In the genomic region with DNA sequence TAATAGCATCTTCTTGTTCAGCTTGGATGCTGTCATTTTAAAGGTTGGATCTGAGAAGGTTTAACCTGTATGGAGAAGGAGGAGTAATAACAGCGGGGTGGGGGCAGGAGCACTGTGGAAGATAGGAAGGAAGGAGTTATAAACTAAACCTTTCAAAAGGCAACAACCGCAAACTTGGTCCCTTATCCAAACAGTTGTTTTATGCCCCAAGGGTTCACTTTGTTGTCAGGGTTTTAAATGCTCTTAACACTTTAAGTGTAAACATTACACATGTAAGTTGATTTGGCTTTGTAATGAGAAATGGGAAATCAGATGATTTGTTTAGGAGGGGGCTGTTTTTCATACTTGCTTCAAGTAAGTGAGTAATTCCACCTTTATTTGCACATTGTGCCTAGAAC, we compare ENCODE assay signal across 13 cellular contexts.
A peak's percentile ranks its signal among the peaks of the same experiment; 100 is the strongest.
DNase-seq lines count a peak whose midpoint lies in the region; FAIRE-seq and TF ChIP-seq lines count a peak whose summit lies in the region.
"Had no signal": no experiment of that assay in that cellular context is flagged by ENCODE, and none has a peak within 500 bp of the region (broad histone marks: within the 10 kb centered on the region; RNA-seq: fewer than 3 reads in every experiment).

No MANE protein-coding gene starts in this region.

- DNase-seq in H54 (ENCODE audit: insufficient read length, low spot score), result no peak
- DNase-seq in NCI-H2029 treated with DMSO at 0.1 percent for 48 hours (lab: John Stamatoyannopoulos, UW), result peak; percentile 68
- no peak for DNase-seq in caudate nucleus (lab: John Stamatoyannopoulos, UW)
- DNase-seq in pons (ENCODE audit: low spot score), result peak; percentile 64
- no peak for DNase-seq in foreskin melanocyte
- DNase-seq in stimulated activated CD4-positive, alpha-beta T cell treated with anti-CD3 and anti-CD28 coated beads, Interleukin-2, amount 100 ng/mL, for 48 hours, result no peak
- DNase-seq in T-helper 9 cell, result no peak
- DNase-seq: CD8-positive, alpha-beta T cell; MV-4-11; NCI-H146; NCI-H446; RPMI8226 had no signal

- FAIRE-seq in H54 (lab: Jason Lieb, UNC), result peak; percentile 23
- FAIRE-seq: D721Med had no signal

- H3K27ac ChIP-seq in caudate nucleus (ENCODE audit: low read depth, low read length), result peak overlapping the region; percentile 18

- no peak for TF ChIP-seq POLR2A in H54 (IDR thresholded peaks at IDR 0.05; ENCODE audit: low read depth, low read length)

Comparison
In these comparisons a context has a peak if more than half of its experiments do, and no peak if none do; other contexts are left out.
1. DNase-seq: peak in NCI-H2029 treated with DMSO at 0.1 percent for 48 hours (single experiment) and pons (single experiment); none in H54 (single experiment), caudate nucleus (0 of 61), foreskin melanocyte (single experiment), stimulated activated CD4-positive, alpha-beta T cell treated with anti-CD3 and anti-CD28 coated beads, Interleukin-2, amount 100 ng/mL, for 48 hours (0 of 2) and T-helper 9 cell (single experiment).